In the genomic region with DNA sequence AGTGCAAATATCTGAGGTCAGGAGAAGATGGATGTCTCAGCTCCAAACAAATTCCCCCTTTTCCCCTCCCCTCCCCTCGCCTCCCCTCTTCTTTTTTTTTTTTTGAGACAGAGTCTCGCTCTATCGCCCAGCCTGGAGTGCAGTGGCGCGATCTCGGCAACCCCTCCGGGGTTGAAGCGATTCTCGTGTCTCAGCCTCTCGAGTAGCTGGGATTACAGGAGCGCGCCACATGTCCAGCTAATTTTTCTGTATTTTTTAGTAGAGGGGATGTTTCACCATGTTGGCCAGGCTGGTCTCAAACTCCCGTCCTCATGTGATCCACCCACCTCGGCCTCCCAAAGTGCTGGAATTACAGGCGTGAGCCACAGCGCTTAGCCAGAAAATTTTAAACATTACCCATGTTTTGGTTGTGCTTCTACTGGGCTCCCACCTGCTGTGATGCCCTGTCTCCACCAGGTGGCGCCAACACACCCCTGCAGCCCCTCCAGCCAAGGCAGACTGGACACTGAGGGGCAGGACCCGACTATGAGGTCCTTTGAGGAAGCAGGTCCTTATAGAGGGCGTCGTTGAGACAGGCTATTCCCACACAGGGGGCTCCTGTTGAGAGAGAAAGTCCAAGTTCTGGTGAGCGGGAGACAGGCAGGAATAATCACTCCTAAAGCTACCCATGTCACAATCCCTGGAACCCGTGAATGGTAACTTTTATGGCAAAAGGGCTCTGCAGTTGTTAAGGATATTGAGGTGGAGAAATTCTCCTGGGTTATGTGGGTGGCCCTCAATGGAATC, we compare ENCODE assay signal across 1 cellular context.
TF ChIP-seq lines count a peak whose summit lies in the region.

No MANE protein-coding gene starts in this region.

TF ChIP-seq in HepG2, 621 proteins besides CTCF, POLR2A, EP300 and RAD21 (continued from another document and continues in another):
- TF ChIP-seq, protein P1, sequence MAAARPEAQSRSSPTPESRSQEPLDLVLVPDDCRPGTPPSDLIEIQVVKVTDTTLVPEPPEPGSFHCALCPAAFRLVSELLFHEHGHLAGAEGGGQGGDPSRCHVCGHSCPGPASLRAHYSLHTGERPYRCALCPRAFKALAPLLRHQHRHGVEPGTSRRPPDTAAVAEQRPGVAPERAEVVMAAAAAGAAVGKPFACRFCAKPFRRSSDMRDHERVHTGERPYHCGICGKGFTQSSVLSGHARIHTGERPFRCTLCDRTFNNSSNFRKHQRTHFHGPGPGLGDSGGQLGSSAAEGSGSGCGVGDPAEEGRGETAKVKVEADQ (CRISPR knock-in tag; IDR thresholded peaks at IDR 0.05; ENCODE audit: borderline replicate concordance): no peak
- TF ChIP-seq ZNF501 (CRISPR knock-in tag; IDR thresholded peaks at IDR 0.05) (no peak), SKI (IDR thresholded peaks at IDR 0.05; ENCODE audit: partially characterized antibody) (no peak), GABPB1 (CRISPR knock-in tag; IDR thresholded peaks at IDR 0.05) (no peak), ZNF792 (CRISPR knock-in tag; IDR thresholded peaks at IDR 0.05) (0 out of 2 replicates have a peak, but pooled peaks have one; percentile 35), ZBTB7B (CRISPR knock-in tag; IDR thresholded peaks at IDR 0.05) (peak; percentile 62; the same call in 1 of the 2 replicates), ZNF75D (CRISPR knock-in tag; IDR thresholded peaks at IDR 0.05; ENCODE audit: borderline replicate concordance) (no peak), CEBPB (IDR thresholded peaks at IDR 0.05; ENCODE audit: borderline replicate concordance, low read depth, low read length) (no peak), PHF8 (CRISPR knock-in tag; IDR thresholded peaks at IDR 0.05) (no peak), ZNF879 (CRISPR knock-in tag; IDR thresholded peaks at IDR 0.05) (no peak), MYNN (CRISPR knock-in tag; IDR thresholded peaks at IDR 0.05; ENCODE audit: low read depth) (no peak), HNRNPL (IDR thresholded peaks at IDR 0.05; ENCODE audit: low read depth, low read length) (no peak), KMT2B (CRISPR knock-in tag; IDR thresholded peaks at IDR 0.05) (no peak), ZNF605 (CRISPR knock-in tag; IDR thresholded peaks at IDR 0.05) (no peak), ESRRA (CRISPR knock-in tag; IDR thresholded peaks at IDR 0.05; ENCODE audit: low read depth) (no peak), FOSL1 (CRISPR knock-in tag; IDR thresholded peaks at IDR 0.05; ENCODE audit: borderline replicate concordance) (no peak), CHD4 (IDR thresholded peaks at IDR 0.05; ENCODE audit: borderline replicate concordance, low read length) (no peak)
- TF ChIP-seq, protein P2, sequence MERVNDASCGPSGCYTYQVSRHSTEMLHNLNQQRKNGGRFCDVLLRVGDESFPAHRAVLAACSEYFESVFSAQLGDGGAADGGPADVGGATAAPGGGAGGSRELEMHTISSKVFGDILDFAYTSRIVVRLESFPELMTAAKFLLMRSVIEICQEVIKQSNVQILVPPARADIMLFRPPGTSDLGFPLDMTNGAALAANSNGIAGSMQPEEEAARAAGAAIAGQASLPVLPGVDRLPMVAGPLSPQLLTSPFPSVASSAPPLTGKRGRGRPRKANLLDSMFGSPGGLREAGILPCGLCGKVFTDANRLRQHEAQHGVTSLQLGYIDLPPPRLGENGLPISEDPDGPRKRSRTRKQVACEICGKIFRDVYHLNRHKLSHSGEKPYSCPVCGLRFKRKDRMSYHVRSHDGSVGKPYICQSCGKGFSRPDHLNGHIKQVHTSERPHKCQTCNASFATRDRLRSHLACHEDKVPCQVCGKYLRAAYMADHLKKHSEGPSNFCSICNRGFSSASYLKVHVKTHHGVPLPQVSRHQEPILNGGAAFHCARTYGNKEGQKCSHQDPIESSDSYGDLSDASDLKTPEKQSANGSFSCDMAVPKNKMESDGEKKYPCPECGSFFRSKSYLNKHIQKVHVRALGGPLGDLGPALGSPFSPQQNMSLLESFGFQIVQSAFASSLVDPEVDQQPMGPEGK (CRISPR knock-in tag; IDR thresholded peaks at IDR 0.05): 0 out of 2 replicates have a peak, but pooled peaks have one; percentile 28
- TF ChIP-seq, protein P3, sequence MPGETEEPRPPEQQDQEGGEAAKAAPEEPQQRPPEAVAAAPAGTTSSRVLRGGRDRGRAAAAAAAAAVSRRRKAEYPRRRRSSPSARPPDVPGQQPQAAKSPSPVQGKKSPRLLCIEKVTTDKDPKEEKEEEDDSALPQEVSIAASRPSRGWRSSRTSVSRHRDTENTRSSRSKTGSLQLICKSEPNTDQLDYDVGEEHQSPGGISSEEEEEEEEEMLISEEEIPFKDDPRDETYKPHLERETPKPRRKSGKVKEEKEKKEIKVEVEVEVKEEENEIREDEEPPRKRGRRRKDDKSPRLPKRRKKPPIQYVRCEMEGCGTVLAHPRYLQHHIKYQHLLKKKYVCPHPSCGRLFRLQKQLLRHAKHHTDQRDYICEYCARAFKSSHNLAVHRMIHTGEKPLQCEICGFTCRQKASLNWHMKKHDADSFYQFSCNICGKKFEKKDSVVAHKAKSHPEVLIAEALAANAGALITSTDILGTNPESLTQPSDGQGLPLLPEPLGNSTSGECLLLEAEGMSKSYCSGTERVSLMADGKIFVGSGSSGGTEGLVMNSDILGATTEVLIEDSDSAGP (CRISPR knock-in tag; IDR thresholded peaks at IDR 0.05; ENCODE audit: borderline replicate concordance): 0 out of 2 replicates have a peak, but pooled peaks have one; percentile 25
- TF ChIP-seq, protein P4, sequence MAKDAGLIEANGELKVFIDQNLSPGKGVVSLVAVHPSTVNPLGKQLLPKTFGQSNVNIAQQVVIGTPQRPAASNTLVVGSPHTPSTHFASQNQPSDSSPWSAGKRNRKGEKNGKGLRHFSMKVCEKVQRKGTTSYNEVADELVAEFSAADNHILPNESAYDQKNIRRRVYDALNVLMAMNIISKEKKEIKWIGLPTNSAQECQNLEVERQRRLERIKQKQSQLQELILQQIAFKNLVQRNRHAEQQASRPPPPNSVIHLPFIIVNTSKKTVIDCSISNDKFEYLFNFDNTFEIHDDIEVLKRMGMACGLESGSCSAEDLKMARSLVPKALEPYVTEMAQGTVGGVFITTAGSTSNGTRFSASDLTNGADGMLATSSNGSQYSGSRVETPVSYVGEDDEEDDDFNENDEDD (CRISPR knock-in tag; IDR thresholded peaks at IDR 0.05; ENCODE audit: borderline replicate concordance): no peak
- TF ChIP-seq, protein P5, sequence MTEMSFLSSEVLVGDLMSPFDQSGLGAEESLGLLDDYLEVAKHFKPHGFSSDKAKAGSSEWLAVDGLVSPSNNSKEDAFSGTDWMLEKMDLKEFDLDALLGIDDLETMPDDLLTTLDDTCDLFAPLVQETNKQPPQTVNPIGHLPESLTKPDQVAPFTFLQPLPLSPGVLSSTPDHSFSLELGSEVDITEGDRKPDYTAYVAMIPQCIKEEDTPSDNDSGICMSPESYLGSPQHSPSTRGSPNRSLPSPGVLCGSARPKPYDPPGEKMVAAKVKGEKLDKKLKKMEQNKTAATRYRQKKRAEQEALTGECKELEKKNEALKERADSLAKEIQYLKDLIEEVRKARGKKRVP (CRISPR knock-in tag; IDR thresholded peaks at IDR 0.05): no peak
- TF ChIP-seq, protein P6, sequence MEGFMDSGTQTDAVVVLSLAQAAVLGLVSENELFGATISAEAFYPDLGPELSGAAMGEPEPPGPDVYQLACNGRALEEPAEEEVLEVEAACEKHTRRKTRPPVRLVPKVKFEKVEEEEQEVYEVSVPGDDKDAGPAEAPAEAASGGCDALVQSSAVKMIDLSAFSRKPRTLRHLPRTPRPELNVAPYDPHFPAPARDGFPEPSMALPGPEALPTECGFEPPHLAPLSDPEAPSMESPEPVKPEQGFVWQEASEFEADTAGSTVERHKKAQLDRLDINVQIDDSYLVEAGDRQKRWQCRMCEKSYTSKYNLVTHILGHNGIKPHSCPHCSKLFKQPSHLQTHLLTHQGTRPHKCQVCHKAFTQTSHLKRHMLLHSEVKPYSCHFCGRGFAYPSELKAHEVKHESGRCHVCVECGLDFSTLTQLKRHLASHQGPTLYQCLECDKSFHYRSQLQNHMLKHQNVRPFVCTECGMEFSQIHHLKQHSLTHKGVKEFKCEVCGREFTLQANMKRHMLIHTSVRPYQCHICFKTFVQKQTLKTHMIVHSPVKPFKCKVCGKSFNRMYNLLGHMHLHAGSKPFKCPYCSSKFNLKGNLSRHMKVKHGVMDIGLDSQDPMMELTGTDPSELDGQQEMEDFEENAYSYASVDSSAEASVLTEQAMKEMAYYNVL (CRISPR knock-in tag; IDR thresholded peaks at IDR 0.05; ENCODE audit: borderline replicate concordance): no peak
- TF ChIP-seq, protein P7, sequence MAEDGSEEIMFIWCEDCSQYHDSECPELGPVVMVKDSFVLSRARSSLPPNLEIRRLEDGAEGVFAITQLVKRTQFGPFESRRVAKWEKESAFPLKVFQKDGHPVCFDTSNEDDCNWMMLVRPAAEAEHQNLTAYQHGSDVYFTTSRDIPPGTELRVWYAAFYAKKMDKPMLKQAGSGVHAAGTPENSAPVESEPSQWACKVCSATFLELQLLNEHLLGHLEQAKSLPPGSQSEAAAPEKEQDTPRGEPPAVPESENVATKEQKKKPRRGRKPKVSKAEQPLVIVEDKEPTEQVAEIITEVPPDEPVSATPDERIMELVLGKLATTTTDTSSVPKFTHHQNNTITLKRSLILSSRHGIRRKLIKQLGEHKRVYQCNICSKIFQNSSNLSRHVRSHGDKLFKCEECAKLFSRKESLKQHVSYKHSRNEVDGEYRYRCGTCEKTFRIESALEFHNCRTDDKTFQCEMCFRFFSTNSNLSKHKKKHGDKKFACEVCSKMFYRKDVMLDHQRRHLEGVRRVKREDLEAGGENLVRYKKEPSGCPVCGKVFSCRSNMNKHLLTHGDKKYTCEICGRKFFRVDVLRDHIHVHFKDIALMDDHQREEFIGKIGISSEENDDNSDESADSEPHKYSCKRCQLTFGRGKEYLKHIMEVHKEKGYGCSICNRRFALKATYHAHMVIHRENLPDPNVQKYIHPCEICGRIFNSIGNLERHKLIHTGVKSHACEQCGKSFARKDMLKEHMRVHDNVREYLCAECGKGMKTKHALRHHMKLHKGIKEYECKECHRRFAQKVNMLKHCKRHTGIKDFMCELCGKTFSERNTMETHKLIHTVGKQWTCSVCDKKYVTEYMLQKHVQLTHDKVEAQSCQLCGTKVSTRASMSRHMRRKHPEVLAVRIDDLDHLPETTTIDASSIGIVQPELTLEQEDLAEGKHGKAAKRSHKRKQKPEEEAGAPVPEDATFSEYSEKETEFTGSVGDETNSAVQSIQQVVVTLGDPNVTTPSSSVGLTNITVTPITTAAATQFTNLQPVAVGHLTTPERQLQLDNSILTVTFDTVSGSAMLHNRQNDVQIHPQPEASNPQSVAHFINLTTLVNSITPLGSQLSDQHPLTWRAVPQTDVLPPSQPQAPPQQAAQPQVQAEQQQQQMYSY (CRISPR knock-in tag; IDR thresholded peaks at IDR 0.05): peak; percentile 85
- TF ChIP-seq, protein P8, sequence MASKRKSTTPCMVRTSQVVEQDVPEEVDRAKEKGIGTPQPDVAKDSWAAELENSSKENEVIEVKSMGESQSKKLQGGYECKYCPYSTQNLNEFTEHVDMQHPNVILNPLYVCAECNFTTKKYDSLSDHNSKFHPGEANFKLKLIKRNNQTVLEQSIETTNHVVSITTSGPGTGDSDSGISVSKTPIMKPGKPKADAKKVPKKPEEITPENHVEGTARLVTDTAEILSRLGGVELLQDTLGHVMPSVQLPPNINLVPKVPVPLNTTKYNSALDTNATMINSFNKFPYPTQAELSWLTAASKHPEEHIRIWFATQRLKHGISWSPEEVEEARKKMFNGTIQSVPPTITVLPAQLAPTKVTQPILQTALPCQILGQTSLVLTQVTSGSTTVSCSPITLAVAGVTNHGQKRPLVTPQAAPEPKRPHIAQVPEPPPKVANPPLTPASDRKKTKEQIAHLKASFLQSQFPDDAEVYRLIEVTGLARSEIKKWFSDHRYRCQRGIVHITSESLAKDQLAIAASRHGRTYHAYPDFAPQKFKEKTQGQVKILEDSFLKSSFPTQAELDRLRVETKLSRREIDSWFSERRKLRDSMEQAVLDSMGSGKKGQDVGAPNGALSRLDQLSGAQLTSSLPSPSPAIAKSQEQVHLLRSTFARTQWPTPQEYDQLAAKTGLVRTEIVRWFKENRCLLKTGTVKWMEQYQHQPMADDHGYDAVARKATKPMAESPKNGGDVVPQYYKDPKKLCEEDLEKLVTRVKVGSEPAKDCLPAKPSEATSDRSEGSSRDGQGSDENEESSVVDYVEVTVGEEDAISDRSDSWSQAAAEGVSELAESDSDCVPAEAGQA (IDR thresholded peaks at IDR 0.05; ENCODE audit: low read depth): no peak
- TF ChIP-seq, protein P8 (CRISPR knock-in tag; IDR thresholded peaks at IDR 0.05; ENCODE audit: borderline replicate concordance): no peak
- TF ChIP-seq, protein P9, sequence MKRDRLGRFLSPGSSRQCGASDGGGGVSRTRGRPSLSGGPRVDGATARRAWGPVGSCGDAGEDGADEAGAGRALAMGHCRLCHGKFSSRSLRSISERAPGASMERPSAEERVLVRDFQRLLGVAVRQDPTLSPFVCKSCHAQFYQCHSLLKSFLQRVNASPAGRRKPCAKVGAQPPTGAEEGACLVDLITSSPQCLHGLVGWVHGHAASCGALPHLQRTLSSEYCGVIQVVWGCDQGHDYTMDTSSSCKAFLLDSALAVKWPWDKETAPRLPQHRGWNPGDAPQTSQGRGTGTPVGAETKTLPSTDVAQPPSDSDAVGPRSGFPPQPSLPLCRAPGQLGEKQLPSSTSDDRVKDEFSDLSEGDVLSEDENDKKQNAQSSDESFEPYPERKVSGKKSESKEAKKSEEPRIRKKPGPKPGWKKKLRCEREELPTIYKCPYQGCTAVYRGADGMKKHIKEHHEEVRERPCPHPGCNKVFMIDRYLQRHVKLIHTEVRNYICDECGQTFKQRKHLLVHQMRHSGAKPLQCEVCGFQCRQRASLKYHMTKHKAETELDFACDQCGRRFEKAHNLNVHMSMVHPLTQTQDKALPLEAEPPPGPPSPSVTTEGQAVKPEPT (CRISPR knock-in tag; IDR thresholded peaks at IDR 0.05; ENCODE audit: low read depth): no peak
- TF ChIP-seq, protein P10, sequence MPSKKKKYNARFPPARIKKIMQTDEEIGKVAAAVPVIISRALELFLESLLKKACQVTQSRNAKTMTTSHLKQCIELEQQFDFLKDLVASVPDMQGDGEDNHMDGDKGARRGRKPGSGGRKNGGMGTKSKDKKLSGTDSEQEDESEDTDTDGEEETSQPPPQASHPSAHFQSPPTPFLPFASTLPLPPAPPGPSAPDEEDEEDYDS (CRISPR knock-in tag; IDR thresholded peaks at IDR 0.05): 0 out of 2 replicates have a peak, but pooled peaks have one; percentile 27
